In the genomic region with DNA sequence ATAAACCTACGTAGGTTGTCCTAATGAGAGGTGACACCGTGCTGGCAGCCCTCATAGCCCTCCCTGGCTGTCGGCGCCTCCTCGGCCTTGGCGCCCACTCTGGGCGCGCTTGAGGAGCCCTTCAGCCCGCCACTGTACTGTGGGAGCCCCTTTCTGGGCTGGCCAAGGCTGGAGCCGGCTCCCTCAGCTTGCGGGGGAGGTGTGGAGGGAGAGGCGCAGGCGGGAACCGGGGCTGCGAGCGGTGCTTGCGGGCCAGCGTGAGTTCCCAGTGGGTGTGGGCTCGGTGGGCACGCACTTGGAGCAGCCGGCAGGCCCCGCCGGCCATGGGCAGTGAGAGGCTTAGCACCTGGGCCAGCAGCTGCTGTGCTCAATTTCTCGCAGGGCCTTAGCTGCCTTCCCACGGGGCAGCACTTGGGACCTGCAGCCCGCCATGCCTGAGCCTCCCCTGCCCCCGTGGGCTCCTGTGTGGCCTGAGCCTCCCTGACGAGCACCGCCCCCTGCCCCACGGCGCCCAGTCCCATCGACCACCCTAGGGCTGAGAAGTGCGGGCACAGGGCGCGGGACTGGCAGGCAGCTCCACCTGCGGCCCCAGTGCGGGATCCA, we compare ENCODE assay signal across 1 cellular context.
A peak's percentile ranks its signal among the peaks of the same experiment; 100 is the strongest.
TF ChIP-seq lines count a peak whose summit lies in the region.

No MANE protein-coding gene starts in this region.

TF ChIP-seq in HepG2, 621 proteins besides CTCF, POLR2A, EP300 and RAD21 (continued from another document):
- TF ChIP-seq FLYWCH1 (CRISPR knock-in tag; IDR thresholded peaks at IDR 0.05), result no peak
- TF ChIP-seq ZFP62 (CRISPR knock-in tag; IDR thresholded peaks at IDR 0.05), result no peak
- no peak for TF ChIP-seq ZMYM3 (CRISPR knock-in tag; IDR thresholded peaks at IDR 0.05)
- no peak for TF ChIP-seq MBNL3 (CRISPR knock-in tag; conservative IDR thresholded peaks at IDR 0.05)
- TF ChIP-seq ETV5 (CRISPR knock-in tag; IDR thresholded peaks at IDR 0.05; ENCODE audit: borderline replicate concordance), result no peak
- no peak for TF ChIP-seq ZNF674 (CRISPR knock-in tag; IDR thresholded peaks at IDR 0.05; ENCODE audit: low read depth)
- TF ChIP-seq GMEB2 (CRISPR knock-in tag; IDR thresholded peaks at IDR 0.05; ENCODE audit: low read depth), result no peak
- TF ChIP-seq ZNF850 (CRISPR knock-in tag; conservative IDR thresholded peaks at IDR 0.05), result 0 out of 2 replicates have a peak, but pooled peaks have one; percentile 72
- TF ChIP-seq, protein P1, sequence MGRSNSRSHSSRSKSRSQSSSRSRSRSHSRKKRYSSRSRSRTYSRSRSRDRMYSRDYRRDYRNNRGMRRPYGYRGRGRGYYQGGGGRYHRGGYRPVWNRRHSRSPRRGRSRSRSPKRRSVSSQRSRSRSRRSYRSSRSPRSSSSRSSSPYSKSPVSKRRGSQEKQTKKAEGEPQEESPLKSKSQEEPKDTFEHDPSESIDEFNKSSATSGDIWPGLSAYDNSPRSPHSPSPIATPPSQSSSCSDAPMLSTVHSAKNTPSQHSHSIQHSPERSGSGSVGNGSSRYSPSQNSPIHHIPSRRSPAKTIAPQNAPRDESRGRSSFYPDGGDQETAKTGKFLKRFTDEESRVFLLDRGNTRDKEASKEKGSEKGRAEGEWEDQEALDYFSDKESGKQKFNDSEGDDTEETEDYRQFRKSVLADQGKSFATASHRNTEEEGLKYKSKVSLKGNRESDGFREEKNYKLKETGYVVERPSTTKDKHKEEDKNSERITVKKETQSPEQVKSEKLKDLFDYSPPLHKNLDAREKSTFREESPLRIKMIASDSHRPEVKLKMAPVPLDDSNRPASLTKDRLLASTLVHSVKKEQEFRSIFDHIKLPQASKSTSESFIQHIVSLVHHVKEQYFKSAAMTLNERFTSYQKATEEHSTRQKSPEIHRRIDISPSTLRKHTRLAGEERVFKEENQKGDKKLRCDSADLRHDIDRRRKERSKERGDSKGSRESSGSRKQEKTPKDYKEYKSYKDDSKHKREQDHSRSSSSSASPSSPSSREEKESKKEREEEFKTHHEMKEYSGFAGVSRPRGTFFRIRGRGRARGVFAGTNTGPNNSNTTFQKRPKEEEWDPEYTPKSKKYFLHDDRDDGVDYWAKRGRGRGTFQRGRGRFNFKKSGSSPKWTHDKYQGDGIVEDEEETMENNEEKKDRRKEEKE (IDR thresholded peaks at IDR 0.05), result no peak
- no peak for TF ChIP-seq ZNF234 (CRISPR knock-in tag; conservative IDR thresholded peaks at IDR 0.05)
- no peak for TF ChIP-seq ZBTB1 (CRISPR knock-in tag; IDR thresholded peaks at IDR 0.05; ENCODE audit: borderline replicate concordance)
- TF ChIP-seq NCOA2 (CRISPR knock-in tag; IDR thresholded peaks at IDR 0.05), result no peak
- TF ChIP-seq ZNF441 (CRISPR knock-in tag; IDR thresholded peaks at IDR 0.05; ENCODE audit: borderline replicate concordance), result no peak
- no peak for TF ChIP-seq SMARCC2 (IDR thresholded peaks at IDR 0.05)
- TF ChIP-seq TRIM24 (CRISPR knock-in tag; IDR thresholded peaks at IDR 0.05), result no peak
- no peak for TF ChIP-seq NFE2 (CRISPR knock-in tag; IDR thresholded peaks at IDR 0.05)
- peak; percentile 43; the same call in 1 of the 2 replicates for TF ChIP-seq ZBTB38 (CRISPR knock-in tag; IDR thresholded peaks at IDR 0.05)
- TF ChIP-seq ZNF720 (CRISPR knock-in tag; IDR thresholded peaks at IDR 0.05), result no peak
- 0 out of 2 replicates have a peak, but pooled peaks have one; percentile 28 for TF ChIP-seq ATF7-NPFF (CRISPR knock-in tag; IDR thresholded peaks at IDR 0.05; ENCODE audit: low read depth)
- no peak for TF ChIP-seq ZNF30 (CRISPR knock-in tag; IDR thresholded peaks at IDR 0.05)
- no peak for TF ChIP-seq ARNTL (CRISPR knock-in tag; IDR thresholded peaks at IDR 0.05)
- TF ChIP-seq, protein P2, sequence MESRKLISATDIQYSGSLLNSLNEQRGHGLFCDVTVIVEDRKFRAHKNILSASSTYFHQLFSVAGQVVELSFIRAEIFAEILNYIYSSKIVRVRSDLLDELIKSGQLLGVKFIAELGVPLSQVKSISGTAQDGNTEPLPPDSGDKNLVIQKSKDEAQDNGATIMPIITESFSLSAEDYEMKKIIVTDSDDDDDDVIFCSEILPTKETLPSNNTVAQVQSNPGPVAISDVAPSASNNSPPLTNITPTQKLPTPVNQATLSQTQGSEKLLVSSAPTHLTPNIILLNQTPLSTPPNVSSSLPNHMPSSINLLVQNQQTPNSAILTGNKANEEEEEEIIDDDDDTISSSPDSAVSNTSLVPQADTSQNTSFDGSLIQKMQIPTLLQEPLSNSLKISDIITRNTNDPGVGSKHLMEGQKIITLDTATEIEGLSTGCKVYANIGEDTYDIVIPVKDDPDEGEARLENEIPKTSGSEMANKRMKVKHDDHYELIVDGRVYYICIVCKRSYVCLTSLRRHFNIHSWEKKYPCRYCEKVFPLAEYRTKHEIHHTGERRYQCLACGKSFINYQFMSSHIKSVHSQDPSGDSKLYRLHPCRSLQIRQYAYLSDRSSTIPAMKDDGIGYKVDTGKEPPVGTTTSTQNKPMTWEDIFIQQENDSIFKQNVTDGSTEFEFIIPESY (CRISPR knock-in tag; IDR thresholded peaks at IDR 0.05), result peak; percentile 75
- TF ChIP-seq FOSL1 (CRISPR knock-in tag; IDR thresholded peaks at IDR 0.05; ENCODE audit: borderline replicate concordance), result no peak
- TF ChIP-seq THAP8 (CRISPR knock-in tag; IDR thresholded peaks at IDR 0.05; ENCODE audit: borderline replicate concordance), result no peak
- TF ChIP-seq ZFP90 (CRISPR knock-in tag; IDR thresholded peaks at IDR 0.05; ENCODE audit: borderline replicate concordance), result no peak
- TF ChIP-seq CBFB (CRISPR knock-in tag; IDR thresholded peaks at IDR 0.05), result no peak
- peak; percentile 27; the same call in 1 of the 2 replicates for TF ChIP-seq GABPB1 (CRISPR knock-in tag; IDR thresholded peaks at IDR 0.05)
- TF ChIP-seq ZNF383 (CRISPR knock-in tag; IDR thresholded peaks at IDR 0.05; ENCODE audit: borderline replicate concordance), result no peak
- no peak for TF ChIP-seq AGO1 (IDR thresholded peaks at IDR 0.05; ENCODE audit: low read depth, low read length, poor library complexity, severe bottlenecking)
- no peak for TF ChIP-seq PBX3 (CRISPR knock-in tag; IDR thresholded peaks at IDR 0.05; ENCODE audit: borderline replicate concordance)
- no peak for TF ChIP-seq DR1 (CRISPR knock-in tag; IDR thresholded peaks at IDR 0.05)
- TF ChIP-seq POGZ (CRISPR knock-in tag; IDR thresholded peaks at IDR 0.05), result no peak
- TF ChIP-seq ZBTB39 (CRISPR knock-in tag; IDR thresholded peaks at IDR 0.05), result no peak
- TF ChIP-seq SSRP1 (CRISPR knock-in tag; IDR thresholded peaks at IDR 0.05), result no peak
- no peak for TF ChIP-seq RARA (CRISPR knock-in tag; IDR thresholded peaks at IDR 0.05)
- no peak for TF ChIP-seq CBX1 (IDR thresholded peaks at IDR 0.05; ENCODE audit: low read depth)
- no peak for TF ChIP-seq GPN1 (CRISPR knock-in tag; IDR thresholded peaks at IDR 0.05; ENCODE audit: borderline replicate concordance)
